In genomic region chr1:207268337-207268736, GRCh38 we compare ENCODE assay signal across 21 cellular contexts.
"Had no signal": no experiment of that assay in that cellular context is flagged by ENCODE, and none has a peak within 500 bp of the region (broad histone marks: within the 10 kb centered on the region; RNA-seq: fewer than 3 reads in every experiment).

No MANE protein-coding gene starts in this region.

- ATAC-seq: gastrocnemius medialis; left lobe of liver; naive thymus-derived CD4-positive, alpha-beta T cell; right lobe of liver had no signal

- H3K27ac ChIP-seq: coronary artery, esophagus squamous epithelium, gastrocnemius medialis, neural progenitor cell, parathyroid adenoma, right lobe of liver, stomach, thyroid gland had no signal

- DNase-seq: dermis blood vessel endothelial cell; effector memory CD4-positive, alpha-beta T cell; esophagus squamous epithelium; foreskin fibroblast; gastrocnemius medialis; head of caudate nucleus; naive thymus-derived CD4-positive, alpha-beta T cell; right lobe of liver; stimulated activated CD4-positive, alpha-beta T cell treated with anti-CD3 and anti-CD28 coated beads, Interleukin-12 subunit alpha, Interleukin-12 subunit beta, amount 100 ng/mL, for 4 hours; stimulated activated CD4-positive, alpha-beta T cell treated with anti-CD3 and anti-CD28 coated beads, Interleukin-1b, Interleukin-23, amount 100 ng/mL, for 48 hours; stimulated activated CD4-positive, alpha-beta T cell treated with anti-CD3 and anti-CD28 coated beads, Interleukin-4, amount 100 ng/mL, for 1 hour; stimulated activated CD8-positive, alpha-beta memory T cell treated with anti-CD3 and anti-CD28 coated beads, Interleukin-4, amount 100 ng/mL, for 48 hours; stimulated activated naive CD4-positive, alpha-beta T cell; stomach; thyroid gland had no signal

- H3K36me3 ChIP-seq: esophagus squamous epithelium, gastrocnemius medialis, neural progenitor cell, right lobe of liver, stomach, thyroid gland had no signal

- H3K9ac ChIP-seq: neural progenitor cell, parathyroid adenoma had no signal

- H3K79me2 ChIP-seq: parathyroid adenoma had no signal

- H3K9me3 ChIP-seq: esophagus squamous epithelium, gastrocnemius medialis, right lobe of liver, stomach, thyroid gland had no signal

- H3K4me1 ChIP-seq: esophagus squamous epithelium, gastrocnemius medialis, neural progenitor cell, parathyroid adenoma, right lobe of liver, stomach, thyroid gland had no signal

- H3K27me3 ChIP-seq: esophagus squamous epithelium, gastrocnemius medialis, neural progenitor cell, right lobe of liver, stomach, thyroid gland had no signal

- H3K4me3 ChIP-seq: coronary artery, esophagus squamous epithelium, gastrocnemius medialis, lung, neural progenitor cell, right lobe of liver, smooth muscle cell, stomach, thyroid gland had no signal

- H3K4me2 ChIP-seq: neural progenitor cell, smooth muscle cell had no signal

- H2AFZ ChIP-seq: neural progenitor cell, parathyroid adenoma had no signal
